8 cellular contexts compared by ENCODE assay signal in the genomic region with DNA sequence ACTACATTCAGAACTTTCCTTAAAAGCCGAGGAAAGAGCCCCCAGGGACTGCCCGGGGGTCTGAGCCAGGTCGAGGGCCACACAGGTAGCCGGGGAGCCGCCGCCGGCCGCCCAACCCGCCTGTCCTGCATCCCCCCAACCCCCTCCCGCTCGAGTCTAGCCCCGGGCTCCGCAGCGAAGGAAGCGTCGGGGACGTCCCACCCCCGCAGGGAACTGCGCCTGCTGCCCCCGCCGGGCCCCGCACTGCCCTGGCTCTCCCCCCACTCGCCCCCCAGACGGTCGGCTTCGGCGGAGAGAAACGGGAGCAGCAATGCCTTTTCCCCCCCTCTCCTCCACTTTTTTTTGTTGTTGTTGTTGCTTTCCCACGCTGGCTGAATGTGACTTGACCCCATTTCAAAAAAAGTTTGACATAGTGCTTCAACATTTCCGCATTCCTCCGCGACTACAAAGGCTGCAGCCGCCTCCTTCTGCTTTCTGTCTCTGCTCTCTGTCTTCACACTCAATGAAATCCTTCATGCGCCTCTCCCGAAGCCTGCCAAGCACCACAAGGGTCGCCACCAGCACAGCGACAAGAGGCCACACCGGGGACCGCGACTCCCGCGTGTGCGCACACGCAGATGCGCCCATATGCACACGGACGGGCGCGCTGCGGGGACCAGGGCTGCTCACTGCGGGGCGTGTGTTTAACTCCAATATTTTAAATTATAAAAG. TPM values are rescaled to one million over a fixed set of nuclear protein-coding genes. Genes with fewer than 3 reads are reported as not detected.
DNase-seq lines count a peak whose midpoint lies in the region; ATAC-seq and TF ChIP-seq lines count a peak whose summit lies in the region.

No MANE protein-coding gene starts in this region.

- peaks cover 12% of the 10 kb centered on the region for H3K27me3 Mint-ChIP-seq in CD4-positive, alpha-beta T cell
- H3K27me3 Mint-ChIP-seq in activated naive CD8-positive, alpha-beta T cell treated with anti-CD3 and anti-CD28 coated beads, Interleukin-2, amount 10 ng/mL, durations not matched to agents 7 days and 5 days = peaks cover 24% of the 10 kb centered on the region
- peaks cover 30% of the 10 kb centered on the region for H3K27me3 Mint-ChIP-seq in progenitor cell of endocrine pancreas

- CTCF ChIA-PET in CD4-positive, alpha-beta T cell (lab: Charles Lee) = interaction anchor here (1.3 to 5.3 kb wide), 2 partner anchors 20 to 214 kb away, joined by 4 to 58 read pairs; no protein-coding TSS in a partner anchor

- peak overlapping the region; percentile 24 for H3K27ac ChIP-seq in CD4-positive, alpha-beta T cell (ENCODE audit: low read depth, low read length)
- peak overlapping the region; percentile 90 for H3K27ac ChIP-seq in HL-60 (replicated peaks)

- H3K36me3 Mint-ChIP-seq in CD4-positive, alpha-beta T cell (ENCODE audit: low read depth) = peaks cover 32% of the 10 kb centered on the region
- peaks cover 31% of the 10 kb centered on the region for H3K36me3 Mint-ChIP-seq in activated naive CD8-positive, alpha-beta T cell treated with anti-CD3 and anti-CD28 coated beads, Interleukin-2, amount 10 ng/mL, durations not matched to agents 7 days and 5 days
- peaks cover 1% of the 10 kb centered on the region for H3K36me3 Mint-ChIP-seq in progenitor cell of endocrine pancreas (ENCODE audit: insufficient read depth)

- peak overlapping the region; percentile 96 for H3K4me3 Mint-ChIP-seq in CD4-positive, alpha-beta T cell
- peak overlapping the region; percentile 98 for H3K4me3 Mint-ChIP-seq in activated naive CD8-positive, alpha-beta T cell treated with anti-CD3 and anti-CD28 coated beads, Interleukin-2, amount 10 ng/mL, durations not matched to agents 7 days and 5 days
- H3K4me3 Mint-ChIP-seq in progenitor cell of endocrine pancreas (ENCODE audit: low read depth) = peak overlapping the region; percentile 97

- no peaks in the 10 kb centered on the region for H3K27me3 ChIP-seq in CD4-positive, alpha-beta T cell (ENCODE audit: control insufficient read depth, insufficient read depth, low read length)
- no peaks in the 10 kb centered on the region for H3K27me3 ChIP-seq in HL-60 (ENCODE audit: insufficient read depth, poor library complexity, severe bottlenecking)

- ATAC-seq in CD4-positive, alpha-beta T cell (ENCODE audit: poor library complexity) = peak; percentile 5
- peak; percentile 13 for ATAC-seq in activated naive CD8-positive, alpha-beta T cell treated with anti-CD3 and anti-CD28 coated beads, Interleukin-2, amount 10 ng/mL, durations not matched to agents 7 days and 5 days (ENCODE audit: low read depth)
- ATAC-seq in left cardiac atrium (peak; percentile 8 to 14), GM21526 (IDR thresholded peaks at IDR 0.05; ENCODE audit: low FRiP score, unreplicated experiment) (no peak)

- POLR2A ChIA-PET in CD4-positive, alpha-beta T cell (lab: Charles Lee) = no interaction called here
- POLR2A ChIA-PET in activated naive CD8-positive, alpha-beta T cell treated with anti-CD3 and anti-CD28 coated beads, Interleukin-2, amount 10 ng/mL, durations not matched to agents 7 days and 5 days (lab: Charles Lee) = interaction anchor here (0.8 to 2.8 kb wide), 9 partner anchors 26 to 306 kb away, joined by 3 to 30 read pairs (median 4); partner anchors contain the start of genes RBM48 and SAMD9

- H3K9me3 Mint-ChIP-seq in CD4-positive, alpha-beta T cell = no peaks in the 10 kb centered on the region
- no peaks in the 10 kb centered on the region for H3K9me3 Mint-ChIP-seq in activated naive CD8-positive, alpha-beta T cell treated with anti-CD3 and anti-CD28 coated beads, Interleukin-2, amount 10 ng/mL, durations not matched to agents 7 days and 5 days
- no peaks in the 10 kb centered on the region for H3K9me3 Mint-ChIP-seq in progenitor cell of endocrine pancreas (ENCODE audit: low read depth)

- peak in 7 of 10 experiments; percentile 14 to 41 (median 24) for DNase-seq in CD4-positive, alpha-beta T cell
- DNase-seq in HL-60 (ENCODE audit: low read depth in 1 of 2, low spot score in 1 of 2) (peak in 1 of 2 experiments; percentile 78), SKM-1 (lab: John Stamatoyannopoulos, UW; ENCODE audit: unreplicated experiment) (peak; percentile 34), left cardiac atrium (peak; percentile 53), progenitor cell of endocrine pancreas (ENCODE audit: low spot score, unreplicated experiment) (peak; percentile 27), SHP77 (lab: John Stamatoyannopoulos, UW) (no peak)
- DNase-seq in activated naive CD8-positive, alpha-beta T cell treated with anti-CD3 and anti-CD28 coated beads, Interleukin-2, amount 10 ng/mL, durations not matched to agents 7 days and 5 days = peak; percentile 68

- intact Hi-C loops in CD4-positive, alpha-beta T cell (cut with DNase I, micrococcal nuclease) = loop anchor here (5.0 to 10.0 kb wide), 6 partner anchors 67 to 1170 kb away; partner anchors contain the start of genes ANKIB1 (in 1 of the 2), BET1 (in 1 of the 2), HEPACAM2 (in 1 of the 2) and KRIT1 (in 1 of the 2)
- intact Hi-C loops in left cardiac atrium (cut with DNase I) = loop anchor here (10.0 kb wide), 3 partner anchors 110 to 220 kb away; no protein-coding TSS in a partner anchor

- H3K9me3 ChIP-seq in CD4-positive, alpha-beta T cell (ENCODE audit: control insufficient read depth, low read length) = no peaks in the 10 kb centered on the region

- peaks cover 51% of the 10 kb centered on the region for H3K4me1 Mint-ChIP-seq in CD4-positive, alpha-beta T cell (ENCODE audit: low read depth)
- H3K4me1 Mint-ChIP-seq in activated naive CD8-positive, alpha-beta T cell treated with anti-CD3 and anti-CD28 coated beads, Interleukin-2, amount 10 ng/mL, durations not matched to agents 7 days and 5 days = peaks cover 28% of the 10 kb centered on the region
- H3K4me1 Mint-ChIP-seq in progenitor cell of endocrine pancreas (ENCODE audit: low read depth) = peaks cover 29% of the 10 kb centered on the region

- TF ChIP-seq CTCF in CD4-positive, alpha-beta T cell (IDR thresholded peaks at IDR 0.05) = no peak
- TF ChIP-seq CTCF in HL-60 (IDR thresholded peaks at IDR 0.05; ENCODE audit: insufficient read depth, low read length) (no peak), progenitor cell of endocrine pancreas (IDR thresholded peaks at IDR 0.05; ENCODE audit: unreplicated experiment) (no peak)

- H3K4me3 ChIP-seq in HL-60 (replicated peaks; ENCODE audit: insufficient read depth, low read length) = peak overlapping the region; percentile 91

- peak overlapping the region; percentile 79 for H3K27ac Mint-ChIP-seq in CD4-positive, alpha-beta T cell
- peak overlapping the region; percentile 96 for H3K27ac Mint-ChIP-seq in activated naive CD8-positive, alpha-beta T cell treated with anti-CD3 and anti-CD28 coated beads, Interleukin-2, amount 10 ng/mL, durations not matched to agents 7 days and 5 days
- H3K27ac Mint-ChIP-seq in progenitor cell of endocrine pancreas = peak overlapping the region; percentile 94

RNA-seq across cellular contexts. Expression of gene CDK6, which starts 1.1 kb away (rescaled TPM):
- total RNA-seq in CD4-positive, alpha-beta T cell = 10 to 100 TPM; 13.0 to 13.7 TPM
- 10 to 100 TPM; 98.6 to 99.8 TPM for total RNA-seq in activated naive CD8-positive, alpha-beta T cell treated with anti-CD3 and anti-CD28 coated beads, Interleukin-2, amount 10 ng/mL, durations not matched to agents 7 days and 5 days
- total RNA-seq in left cardiac atrium (10 to 100 TPM; 12.9 to 13.9 TPM), progenitor cell of endocrine pancreas (23.3 and 29.1 TPM in 2 replicates)

Comparison
In these comparisons a context has a peak if more than half of its experiments do, and no peak if none do; other contexts are left out.
1. DNase-seq: peak in CD4-positive, alpha-beta T cell (7 of 10), SKM-1 (single experiment), activated naive CD8-positive, alpha-beta T cell treated with anti-CD3 and anti-CD28 coated beads, Interleukin-2, amount 10 ng/mL, durations not matched to agents 7 days and 5 days (single experiment), left cardiac atrium (single experiment) and progenitor cell of endocrine pancreas (single experiment); none in SHP77 (0 of 2).
2. Peak in every context shown above with its lines, with median percentiles within 50 percentile points of each other: H3K27ac Mint-ChIP-seq and H3K4me3 Mint-ChIP-seq.